Comparison of ENCODE assay signal across 28 cellular contexts in the genomic region with DNA sequence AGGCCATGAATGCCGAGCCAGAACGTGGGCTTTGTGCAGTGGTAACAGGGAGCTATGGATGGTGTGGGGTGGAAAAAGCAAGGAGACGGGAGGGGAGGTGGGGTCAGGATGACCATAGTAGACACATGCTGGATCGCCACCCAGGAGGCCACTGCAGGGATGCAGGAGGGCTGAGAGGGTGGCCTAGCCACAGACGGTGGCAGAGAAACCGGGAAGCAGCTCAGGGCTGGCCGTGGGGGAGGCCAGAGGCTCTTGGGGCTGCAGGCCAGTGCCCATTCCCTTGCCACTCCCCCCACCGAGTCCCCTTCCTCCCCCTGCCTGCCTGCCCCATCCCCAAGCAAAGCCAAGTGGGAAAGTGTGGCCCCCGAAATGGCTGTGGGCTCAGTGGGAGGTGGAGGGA.
"Had no signal": no experiment of that assay in that cellular context is flagged by ENCODE, and none has a peak within 500 bp of the region (broad histone marks: within the 10 kb centered on the region; RNA-seq: fewer than 3 reads in every experiment).

No MANE protein-coding gene starts in this region.

- H3K9me3 ChIP-seq: adrenal gland, body of pancreas, colonic mucosa, heart left ventricle had no signal

- H3K4me3 ChIP-seq: adrenal gland, body of pancreas, colonic mucosa, heart left ventricle had no signal

- H3K27ac Mint-ChIP-seq: activated CD4-positive, alpha-beta memory T cell treated with anti-CD3 and anti-CD28 coated beads, Interleukin-2, amount 10 ng/mL, durations not matched to agents 7 days and 5 days; activated naive CD4-positive, alpha-beta T cell treated with anti-CD3 and anti-CD28 coated beads for 36 hours; activated naive CD4-positive, alpha-beta T cell treated with anti-CD3 and anti-CD28 coated beads, Interleukin-2, amount 50 U/mL, for 24 hours; activated naive CD8-positive, alpha-beta T cell treated with anti-CD3 and anti-CD28 coated beads for 36 hours; activated naive CD8-positive, alpha-beta T cell treated with anti-CD3 and anti-CD28 coated beads, Interleukin-2, amount 50 U/mL, for 24 hours had no signal

- H3K4me1 ChIP-seq: adrenal gland, body of pancreas, colonic mucosa had no signal

- H3K27me3 Mint-ChIP-seq: activated CD4-positive, alpha-beta memory T cell treated with anti-CD3 and anti-CD28 coated beads, Interleukin-2, amount 10 ng/mL, durations not matched to agents 7 days and 5 days; activated CD4-positive, alpha-beta T cell treated with anti-CD3 and anti-CD28 coated beads, Interleukin-2, amount 10 ng/mL, durations not matched to agents 7 days and 5 days; activated naive CD4-positive, alpha-beta T cell treated with anti-CD3 and anti-CD28 coated beads, Interleukin-2, amount 50 U/mL, for 24 hours; activated naive CD8-positive, alpha-beta T cell treated with anti-CD3 and anti-CD28 coated beads for 36 hours; activated T-cell treated with anti-CD3 and anti-CD28 coated beads, Interleukin-2, amount 50 U/mL, for 24 hours; activated T-helper 17 cell treated with anti-CD3 and anti-CD28 coated beads, Interleukin-2, amount 50 U/mL, for 72 hours had no signal

- DNase-seq: activated CD4-positive, alpha-beta memory T cell treated with anti-CD3 and anti-CD28 coated beads, Interleukin-2, amount 10 ng/mL, durations not matched to agents 7 days and 5 days; activated CD4-positive, alpha-beta T cell treated with anti-CD3 and anti-CD28 coated beads for 1 hour; activated CD4-positive, alpha-beta T cell treated with anti-CD3 and anti-CD28 coated beads for 4 hours; activated CD4-positive, alpha-beta T cell treated with anti-CD3 and anti-CD28 coated beads, Interleukin-2, amount 10 ng/mL, durations not matched to agents 7 days and 5 days; activated CD4-positive, alpha-beta T cell treated with anti-CD3 and anti-CD28 coated beads, Interleukin-2, amount 50 U/mL, for 4 hours; activated CD8-positive, alpha-beta memory T cell treated with anti-CD3 and anti-CD28 coated beads, Interleukin-2, amount 50 U/mL, for 48 hours; activated effector memory CD4-positive, alpha-beta T cell treated with anti-CD3 and anti-CD28 coated beads, Interleukin-2, amount 50 U/mL, for 16 hours; activated naive CD4-positive, alpha-beta T cell treated with anti-CD3 and anti-CD28 coated beads for 36 hours; activated naive CD8-positive, alpha-beta T cell treated with anti-CD3 and anti-CD28 coated beads for 36 hours; activated naive CD8-positive, alpha-beta T cell treated with anti-CD3 and anti-CD28 coated beads, Interleukin-2, amount 50 U/mL, for 24 hours; activated T-cell treated with anti-CD3 and anti-CD28 coated beads for 4 hours; activated T-cell treated with anti-CD3 and anti-CD28 coated beads, Interleukin-2, amount 50 U/mL, for 24 hours; adrenal gland; amygdala; aorta; body of pancreas; caudate nucleus; cerebellar nuclear complex; colonic mucosa; effector memory CD4-positive, alpha-beta T cell; endodermal cell; foreskin fibroblast; heart left ventricle; T-helper 1 cell; T-helper 2 cell had no signal

- H3K27me3 ChIP-seq: adrenal gland, body of pancreas, colonic mucosa, heart left ventricle had no signal

- H3K4me3 Mint-ChIP-seq: activated CD4-positive, alpha-beta memory T cell treated with anti-CD3 and anti-CD28 coated beads, Interleukin-2, amount 10 ng/mL, durations not matched to agents 7 days and 5 days; activated CD4-positive, alpha-beta T cell treated with anti-CD3 and anti-CD28 coated beads, Interleukin-2, amount 10 ng/mL, durations not matched to agents 7 days and 5 days; activated naive CD4-positive, alpha-beta T cell treated with anti-CD3 and anti-CD28 coated beads for 36 hours; activated naive CD4-positive, alpha-beta T cell treated with anti-CD3 and anti-CD28 coated beads, Interleukin-2, amount 50 U/mL, for 24 hours; activated naive CD8-positive, alpha-beta T cell treated with anti-CD3 and anti-CD28 coated beads for 36 hours; activated naive CD8-positive, alpha-beta T cell treated with anti-CD3 and anti-CD28 coated beads, Interleukin-2, amount 50 U/mL, for 24 hours; activated T-cell treated with anti-CD3 and anti-CD28 coated beads, Interleukin-2, amount 50 U/mL, for 24 hours; endodermal cell had no signal

- ATAC-seq: activated naive CD8-positive, alpha-beta T cell treated with anti-CD3 and anti-CD28 coated beads, Interleukin-2, amount 50 U/mL, for 24 hours; activated T-helper 17 cell treated with anti-CD3 and anti-CD28 coated beads, Interleukin-2, amount 50 U/mL, for 72 hours; body of pancreas; esophagus mucosa; heart left ventricle had no signal

- H3K36me3 ChIP-seq: adrenal gland, colonic mucosa, heart left ventricle had no signal

- H3K9me3 Mint-ChIP-seq: activated naive CD4-positive, alpha-beta T cell treated with anti-CD3 and anti-CD28 coated beads for 36 hours; activated naive CD4-positive, alpha-beta T cell treated with anti-CD3 and anti-CD28 coated beads, Interleukin-2, amount 50 U/mL, for 24 hours; activated T-cell treated with anti-CD3 and anti-CD28 coated beads, Interleukin-2, amount 50 U/mL, for 24 hours; activated T-helper 17 cell treated with anti-CD3 and anti-CD28 coated beads, Interleukin-2, amount 50 U/mL, for 72 hours; endodermal cell had no signal

- H3K27ac ChIP-seq: adrenal gland, body of pancreas, colonic mucosa, heart left ventricle had no signal
